ENCODE assay signal across 8 cellular contexts in the genomic region with DNA sequence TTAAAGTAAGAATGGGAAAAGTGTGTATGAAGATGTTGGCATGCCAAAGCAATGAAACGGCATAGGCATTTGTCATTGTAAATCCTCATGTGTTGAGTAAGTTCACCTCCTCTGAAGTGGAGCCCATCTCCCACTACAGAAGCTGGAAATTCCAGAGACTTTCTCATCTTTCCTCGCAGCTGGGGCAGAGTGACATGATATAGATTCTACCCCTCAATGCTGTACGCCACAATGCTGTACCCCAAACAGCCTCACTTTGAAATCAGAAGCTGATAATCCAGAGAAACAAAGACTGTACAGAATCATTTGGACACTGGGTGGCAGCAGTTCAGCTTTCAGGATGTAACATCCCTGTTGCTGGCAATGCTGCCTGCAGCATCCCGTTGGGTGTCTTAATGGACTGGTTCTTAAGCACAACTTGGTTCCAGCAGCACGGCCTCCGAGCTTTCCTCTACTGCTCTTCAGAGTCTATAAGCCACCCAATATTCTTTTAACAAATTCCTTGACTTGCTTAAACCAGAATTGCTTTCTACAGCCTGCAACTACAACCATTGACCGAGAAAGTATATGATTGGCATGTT. TPM values are rescaled to one million over a fixed set of nuclear protein-coding genes. Genes with fewer than 3 reads are reported as not detected.
DNase-seq lines count a peak whose midpoint lies in the region; ATAC-seq and TF ChIP-seq lines count a peak whose summit lies in the region.

No MANE protein-coding gene starts in this region.

- H4K20me1 ChIP-seq in HCT116 (ENCODE audit: insufficient read depth): no peaks in the 10 kb centered on the region

- H3K27me3 ChIP-seq in HCT116 (ENCODE audit: insufficient read depth, low read length): no peaks in the 10 kb centered on the region

- RAD21 ChIA-PET in HCT116 (lab: Charles Lee; ENCODE audit: low non-redundant PET in 1 of 2, low total read pairs in 2 of 2, uncharacterized antibody in 2 of 2, unreplicated experiment in 2 of 2): no interaction called here

- H3K79me2 ChIP-seq in HCT116 (ENCODE audit: insufficient read depth, low read length): no peaks in the 10 kb centered on the region

- DNase-seq in GM12865 (ENCODE audit: low read depth) (peak; percentile 78), HCT116 (ENCODE audit: low read depth, low spot score) (peak; percentile 54), NAMALWA (ENCODE audit: low spot score) (peak; percentile 81), SK-N-MC (ENCODE audit: low read depth, low spot score) (peak; percentile 32), head of caudate nucleus (peak; percentile 41 to 89 (median 72)), renal cortical epithelial cell (ENCODE audit: low read depth) (peak; percentile 67)
- peak; percentile 57 for DNase-seq in activated naive CD4-positive, alpha-beta T cell treated with anti-CD3 and anti-CD28 coated beads, Interleukin-2, amount 50 U/mL, for 16 hours

- no peak for TF ChIP-seq POLR2A in HCT116 (IDR thresholded peaks at IDR 0.05; ENCODE audit: borderline replicate concordance, extremely low read depth, insufficient read depth, insufficient read length)

- H3K27ac ChIP-seq in HCT116 (ENCODE audit: low read depth, low read length): no peak overlapping the region
- H3K27ac ChIP-seq in SK-N-MC: no peak overlapping the region

- no peak overlapping the region for H3K4me2 ChIP-seq in HCT116 (ENCODE audit: low read length)

- CTCF ChIA-PET in HCT116 (lab: Charles Lee): interaction anchor here (0.6 to 2.7 kb wide), 11 partner anchors 8 to 304 kb away, joined by 3 to 21 read pairs (median 3); no protein-coding TSS in a partner anchor

- no peak overlapping the region for H2AFZ ChIP-seq in HCT116 (ENCODE audit: low read depth, low read length, poor library complexity, severe bottlenecking)

- peaks cover 8 to 15% of the 10 kb centered on the region in 2 experiments; a peak in 3 of 4 replicates for H3K36me3 ChIP-seq in HCT116 (ENCODE audit: control insufficient read depth in 1 of 2, insufficient read depth in 2 of 2, low read length in 2 of 2)
- no peaks in the 10 kb centered on the region; the same call in 1 of the 2 replicates for H3K36me3 ChIP-seq in SK-N-MC (ENCODE audit: insufficient read depth, low read length)

- H3K4me3 ChIP-seq in GM12865 (ENCODE audit: low read depth, low read length) (no peak overlapping the region), HCT116 (replicated peaks in 1 of 2; ENCODE audit: low read depth in 1 of 2, low read length in 2 of 2) (no peak overlapping the region), SK-N-MC (no peak overlapping the region)

- ATAC-seq in HCT116: peak; percentile 96
- ATAC-seq in HG02840 (IDR thresholded peaks at IDR 0.05; ENCODE audit: low FRiP score, unreplicated experiment): no peak

- H3K9me2 ChIP-seq in HCT116 (ENCODE audit: insufficient read depth): no peaks in the 10 kb centered on the region

- H3K9ac ChIP-seq in HCT116 (ENCODE audit: low read length) (no peak overlapping the region), SK-N-MC (ENCODE audit: insufficient read length) (no peak overlapping the region)

- POLR2A ChIA-PET in HCT116 (lab: Charles Lee): no interaction called here

- H3K9me3 ChIP-seq in HCT116 (ENCODE audit: control insufficient read depth in 1 of 2, insufficient read depth in 1 of 2, low read depth in 1 of 2, low read length in 2 of 2) (no peaks in the 10 kb centered on the region), SK-N-MC (ENCODE audit: low read depth, low read length) (no peaks in the 10 kb centered on the region)

- TF ChIP-seq RAD21 in HCT116 (IDR thresholded peaks at IDR 0.05; ENCODE audit: low read depth): peak; percentile 82

- H3K4me1 ChIP-seq in HCT116 (ENCODE audit: control insufficient read depth in 1 of 2, insufficient read depth in 2 of 2, low read length in 2 of 2): no peaks in the 10 kb centered on the region

- TF ChIP-seq CTCF in GM12865 (IDR thresholded peaks at IDR 0.05; ENCODE audit: insufficient read depth, low read depth, low read length, missing control alignments): peak; percentile 67
- peak; percentile 64 to 71 (median 69) for TF ChIP-seq CTCF in HCT116 (IDR thresholded peaks at IDR 0.05 in 2 of 3, conservative IDR thresholded peaks at IDR 0.05 in 1 of 3; ENCODE audit: borderline replicate concordance in 1 of 3, insufficient read depth in 1 of 3, low read depth in 2 of 3, low read length in 2 of 3)

- intact Hi-C loops in HCT116 (cut with micrococcal nuclease): loop anchor here (1.0 kb wide), 1 partner anchor 58 kb away; no protein-coding TSS in a partner anchor
- intact Hi-C loops in head of caudate nucleus (cut with DNase I): loop anchor here (10.0 kb wide), 1 partner anchor 58 kb away; no protein-coding TSS in a partner anchor

- no TSS peak for BruUV-seq in HCT116 (replicated peaks; lab: Mats Ljungman, UMichigan)

TF ChIP-seq in HCT116, 20 proteins besides CTCF, POLR2A, EP300 and RAD21:
- TF ChIP-seq FOSL1 (IDR thresholded peaks at IDR 0.05; ENCODE audit: low read depth) (no peak), SP1 (IDR thresholded peaks at IDR 0.05; ENCODE audit: low read depth) (no peak), YY1 (IDR thresholded peaks at IDR 0.05; ENCODE audit: extremely low read depth, insufficient replicate concordance, low read depth, low read length) (no peak), JUND (IDR thresholded peaks at IDR 0.05) (no peak), SIN3A (IDR thresholded peaks at IDR 0.05; ENCODE audit: low read depth) (no peak), ELF1 (IDR thresholded peaks at IDR 0.05; ENCODE audit: borderline replicate concordance, low read depth) (no peak), EGR1 (IDR thresholded peaks at IDR 0.05; ENCODE audit: low read depth) (no peak), ZNF274 (IDR thresholded peaks at IDR 0.05; ENCODE audit: low read depth, low read length) (no peak), CBX3 (IDR thresholded peaks at IDR 0.05; ENCODE audit: low read depth) (no peak), POLR2AphosphoS5 (IDR thresholded peaks at IDR 0.05; ENCODE audit: low read depth, low read length) (no peak), EZH2phosphoT487 (IDR thresholded peaks at IDR 0.05; ENCODE audit: borderline replicate concordance) (no peak)
- TF ChIP-seq, protein P1, sequence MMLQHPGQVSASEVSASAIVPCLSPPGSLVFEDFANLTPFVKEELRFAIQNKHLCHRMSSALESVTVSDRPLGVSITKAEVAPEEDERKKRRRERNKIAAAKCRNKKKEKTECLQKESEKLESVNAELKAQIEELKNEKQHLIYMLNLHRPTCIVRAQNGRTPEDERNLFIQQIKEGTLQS (IDR thresholded peaks at IDR 0.05): no peak
- TF ChIP-seq, protein P2, sequence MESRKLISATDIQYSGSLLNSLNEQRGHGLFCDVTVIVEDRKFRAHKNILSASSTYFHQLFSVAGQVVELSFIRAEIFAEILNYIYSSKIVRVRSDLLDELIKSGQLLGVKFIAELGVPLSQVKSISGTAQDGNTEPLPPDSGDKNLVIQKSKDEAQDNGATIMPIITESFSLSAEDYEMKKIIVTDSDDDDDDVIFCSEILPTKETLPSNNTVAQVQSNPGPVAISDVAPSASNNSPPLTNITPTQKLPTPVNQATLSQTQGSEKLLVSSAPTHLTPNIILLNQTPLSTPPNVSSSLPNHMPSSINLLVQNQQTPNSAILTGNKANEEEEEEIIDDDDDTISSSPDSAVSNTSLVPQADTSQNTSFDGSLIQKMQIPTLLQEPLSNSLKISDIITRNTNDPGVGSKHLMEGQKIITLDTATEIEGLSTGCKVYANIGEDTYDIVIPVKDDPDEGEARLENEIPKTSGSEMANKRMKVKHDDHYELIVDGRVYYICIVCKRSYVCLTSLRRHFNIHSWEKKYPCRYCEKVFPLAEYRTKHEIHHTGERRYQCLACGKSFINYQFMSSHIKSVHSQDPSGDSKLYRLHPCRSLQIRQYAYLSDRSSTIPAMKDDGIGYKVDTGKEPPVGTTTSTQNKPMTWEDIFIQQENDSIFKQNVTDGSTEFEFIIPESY (IDR thresholded peaks at IDR 0.05; ENCODE audit: extremely low read depth, insufficient replicate concordance, low read length): no peak
- TF ChIP-seq, protein P3, sequence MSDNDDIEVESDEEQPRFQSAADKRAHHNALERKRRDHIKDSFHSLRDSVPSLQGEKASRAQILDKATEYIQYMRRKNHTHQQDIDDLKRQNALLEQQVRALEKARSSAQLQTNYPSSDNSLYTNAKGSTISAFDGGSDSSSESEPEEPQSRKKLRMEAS (IDR thresholded peaks at IDR 0.05): no peak

RNA-seq across cellular contexts. Expression of a gene that starts 18.8 kb away (rescaled TPM):
- total RNA-seq in HCT116 (2021; ENCODE audit: unreplicated experiment) (11.8 TPM), renal cortical epithelial cell (13.5 and 34.9 TPM in 2 replicates)
- polyA plus RNA-seq in HCT116 (2012): 3.9 and 4.7 TPM in 2 replicates

RNA-seq across cellular contexts. Expression of a gene that starts 35.8 kb away (rescaled TPM):
- total RNA-seq in HCT116 (2021; ENCODE audit: unreplicated experiment) (3.9 TPM), renal cortical epithelial cell (1.0 and 10.1 TPM in 2 replicates)
- polyA plus RNA-seq in HCT116 (2012): 1.8 and 2.0 TPM in 2 replicates
